Comparison of ENCODE assay signal across 13 cellular contexts in the genomic region with DNA sequence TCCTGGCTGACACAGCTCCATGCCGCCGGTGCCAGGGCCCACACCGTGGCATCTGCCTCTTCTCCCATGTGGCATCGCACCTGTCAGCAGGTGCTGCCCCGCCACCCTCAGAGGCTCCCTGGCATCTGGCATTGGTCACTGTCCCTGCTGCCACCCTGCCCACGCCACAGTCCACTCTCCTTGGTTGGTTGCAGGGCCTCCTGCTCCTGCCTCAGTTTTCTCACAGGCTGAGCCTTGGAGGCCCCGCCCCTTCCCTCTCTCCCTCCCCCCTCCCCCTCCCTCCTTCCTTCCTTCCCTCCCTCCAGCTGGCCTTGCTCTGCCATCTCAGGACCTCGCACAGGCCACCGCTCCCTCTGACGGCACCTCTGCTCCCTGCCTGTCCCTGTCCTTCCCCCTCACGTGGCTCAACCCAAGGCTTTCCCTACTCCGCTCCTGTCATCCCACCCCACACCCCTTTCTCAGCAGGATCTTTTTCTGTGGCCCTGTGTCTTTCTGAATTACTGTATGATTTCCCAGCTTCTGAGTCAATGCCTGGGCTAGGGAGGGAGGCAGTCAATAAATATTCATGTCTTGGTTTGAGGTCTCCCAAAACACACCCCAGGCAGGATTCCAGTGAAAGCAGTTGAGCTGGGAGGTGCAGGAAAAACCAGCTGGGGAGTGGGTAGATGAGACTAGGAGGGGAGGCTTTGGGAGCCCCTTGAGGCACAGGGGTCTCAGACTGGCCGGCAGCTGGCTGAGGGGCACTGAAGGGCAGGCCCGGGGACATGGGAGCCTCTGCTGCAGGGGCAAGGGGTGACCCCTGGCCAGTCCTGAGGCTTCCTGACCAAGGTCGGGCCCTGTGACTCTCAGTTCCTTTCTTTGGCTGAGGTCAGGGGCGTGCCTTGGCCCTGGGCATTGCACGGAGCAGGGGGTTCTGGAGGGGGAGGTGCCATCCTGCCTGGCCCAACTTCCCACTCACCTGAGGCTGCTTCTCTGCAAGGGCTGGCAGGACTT.
DNase-seq lines count a peak whose midpoint lies in the region; ATAC-seq, FAIRE-seq and TF ChIP-seq lines count a peak whose summit lies in the region.
"Had no signal": no experiment of that assay in that cellular context is flagged by ENCODE, and none has a peak within 500 bp of the region (broad histone marks: within the 10 kb centered on the region; RNA-seq: fewer than 3 reads in every experiment).

No MANE protein-coding gene starts in this region.

- peak overlapping the region; percentile 84 for H3K27ac Mint-ChIP-seq in memory B cell
- H3K27ac Mint-ChIP-seq: activated naive CD8-positive, alpha-beta T cell; stimulated activated naive CD8-positive, alpha-beta T cell treated with anti-CD3 and anti-CD28 coated beads, Interleukin-15, Interleukin-2, amounts not matched to agents 100 ng/mL and 50 ng/mL, for 24 hours had no signal

- H3K4me3 Mint-ChIP-seq in memory B cell, result peak overlapping the region; percentile 39
- H3K4me3 Mint-ChIP-seq: activated naive CD8-positive, alpha-beta T cell; stimulated activated naive CD8-positive, alpha-beta T cell treated with anti-CD3 and anti-CD28 coated beads, Interleukin-15, Interleukin-2, amounts not matched to agents 100 ng/mL and 50 ng/mL, for 24 hours had no signal

- H3K4me3 ChIP-seq in H7 (ENCODE audit: insufficient read depth, low read depth, low read length) (no peak overlapping the region), coronary artery (no peak overlapping the region)

- FAIRE-seq in RCC 7860 (lab: Jason Lieb, UNC), result no peak

- H3K4me1 Mint-ChIP-seq in memory B cell, result peaks cover 46% of the 10 kb centered on the region

- DNase-seq in H7 (peak; percentile 81), coronary artery (ENCODE audit: low spot score) (peak; percentile 72), memory B cell (ENCODE audit: low spot score in 2 of 2) (no peak), substantia nigra (lab: John Stamatoyannopoulos, UW) (peak in 2 of 49 donors; percentile 35 to 83), RCC 7860 (ENCODE audit: low spot score) (no peak), EL (no peak)
- no peak for DNase-seq in activated CD4-positive, alpha-beta T cell treated with anti-CD3 and anti-CD28 coated beads, Interleukin-2, amount 50 U/mL, for 48 hours
- DNase-seq: NCI-H2171; PC-3; stimulated activated CD4-positive, alpha-beta T cell treated with anti-CD3 and anti-CD28 coated beads, Interleukin-2, amount 100 ng/mL, for 48 hours had no signal

- H3K27ac ChIP-seq in coronary artery (peak overlapping the region; percentile 43 to 52), substantia nigra (ENCODE audit: low read depth, low read length, poor library complexity, severe bottlenecking) (peak overlapping the region; percentile 48)

- H3K36me3 Mint-ChIP-seq in memory B cell, result peaks cover 13% of the 10 kb centered on the region

- no peak for TF ChIP-seq POLR2A in GM18505 (IDR thresholded peaks at IDR 0.05; ENCODE audit: borderline replicate concordance, extremely low read depth, insufficient read depth, insufficient read length)

- no peaks in the 10 kb centered on the region for H3K27me3 ChIP-seq in H7 (ENCODE audit: control insufficient read depth, insufficient read depth, low read length)

- H3K9me3 Mint-ChIP-seq in memory B cell, result peaks cover 6% of the 10 kb centered on the region

- H3K27me3 Mint-ChIP-seq in memory B cell, result no peaks in the 10 kb centered on the region
- H3K27me3 Mint-ChIP-seq: activated naive CD8-positive, alpha-beta T cell; stimulated activated naive CD8-positive, alpha-beta T cell treated with anti-CD3 and anti-CD28 coated beads, Interleukin-15, Interleukin-2, amounts not matched to agents 100 ng/mL and 50 ng/mL, for 24 hours had no signal

- TF ChIP-seq CTCF in coronary artery (IDR thresholded peaks at IDR 0.05), result no peak

- no peaks in the 10 kb centered on the region for H3K36me3 ChIP-seq in H7 (replicated peaks; ENCODE audit: control insufficient read depth, insufficient read depth, low read length)

- peak; percentile 35 for ATAC-seq in memory B cell (ENCODE audit: low read depth)
- ATAC-seq in GM18505 (IDR thresholded peaks at IDR 0.05; ENCODE audit: unreplicated experiment), result no peak
- ATAC-seq: PC-3 had no signal

Comparison
In these comparisons a context has a peak if more than half of its experiments do, and no peak if none do; other contexts are left out.
1. DNase-seq: peak in H7 (single experiment) and coronary artery (single experiment); none in memory B cell (0 of 2), RCC 7860 (single experiment), activated CD4-positive, alpha-beta T cell treated with anti-CD3 and anti-CD28 coated beads, Interleukin-2, amount 50 U/mL, for 48 hours (0 of 2) and EL (single experiment).